9 cellular contexts compared by ENCODE assay signal in genomic region chr12:65171870-65172269, GRCh38. TPM values are rescaled to one million over a fixed set of nuclear protein-coding genes. Genes with fewer than 3 reads are reported as not detected.
DNase-seq lines count a peak whose midpoint lies in the region; ATAC-seq and TF ChIP-seq lines count a peak whose summit lies in the region.
"Had no signal": no experiment of that assay in that cellular context is flagged by ENCODE, and none has a peak within 500 bp of the region (broad histone marks: within the 10 kb centered on the region; RNA-seq: fewer than 3 reads in every experiment).

No MANE protein-coding gene starts in this region.

- peak overlapping the region; percentile 72 for H3K4me2 ChIP-seq in DOHH2 (ENCODE audit: low read length)
- H3K4me2 ChIP-seq in MM.1S (ENCODE audit: low read depth, low read length) = peak overlapping the region; percentile 61

- H3K4me3 ChIP-seq in DOHH2 (ENCODE audit: low read length) (peak overlapping the region; percentile 88), MM.1S (ENCODE audit: low read length) (peak overlapping the region; percentile 86), uterus (peak overlapping the region in 1 of 2 donors; percentile 93)

- H3K4me1 ChIP-seq in DOHH2 (ENCODE audit: control insufficient read depth, low read length) = peaks cover 43% of the 10 kb centered on the region
- peaks cover 14% of the 10 kb centered on the region for H3K4me1 ChIP-seq in MM.1S (ENCODE audit: low read length)
- H3K4me1 ChIP-seq in uterus = peaks cover 3 to 5% of the 10 kb centered on the region in 2 donors

- DNase-seq in MM.1S (peak; percentile 39), chondrocyte (ENCODE audit: low spot score) (no peak), neural crest cell (ENCODE audit: low read depth, low spot score) (no peak), uterus (no peak), NOMO-1 treated with dmso at 0.1 percent for 144 hours (lab: John Stamatoyannopoulos, UW; ENCODE audit: unreplicated experiment) (no peak)
- DNase-seq in activated effector memory CD4-positive, alpha-beta T cell treated with anti-CD3 and anti-CD28 coated beads, Interleukin-2, amount 50 U/mL, for 16 hours = no peak

- TF ChIP-seq POLR2A in uterus (IDR thresholded peaks at IDR 0.05) = no peak

- peaks cover 65% of the 10 kb centered on the region for H3K36me3 ChIP-seq in DOHH2 (ENCODE audit: control insufficient read depth, low read length)
- peaks cover 6% of the 10 kb centered on the region; the same call in 1 of the 2 replicates for H3K36me3 ChIP-seq in MM.1S (replicated peaks; ENCODE audit: insufficient read depth, low read length)
- H3K36me3 ChIP-seq in uterus = no peaks in the 10 kb centered on the region

- H4K20me1 ChIP-seq in DOHH2 (ENCODE audit: control insufficient read depth, insufficient read depth, low read depth, low read length) (peaks cover 20% of the 10 kb centered on the region), MM.1S (ENCODE audit: insufficient read depth, low read length) (peaks cover 60% of the 10 kb centered on the region)

- peaks cover 31% of the 10 kb centered on the region for H3K4me1 Mint-ChIP-seq in chondrocyte (ENCODE audit: low read depth)
- H3K4me1 Mint-ChIP-seq in neural crest cell = peaks cover 35% of the 10 kb centered on the region

- H3F3A ChIP-seq in DOHH2 (ENCODE audit: control insufficient read depth, insufficient read depth) = no peaks in the 10 kb centered on the region
- peaks cover 16% of the 10 kb centered on the region for H3F3A ChIP-seq in MM.1S (ENCODE audit: insufficient read depth, low read length)

- ATAC-seq in HG03520 (IDR thresholded peaks at IDR 0.05; ENCODE audit: unreplicated experiment) = no peak

- intact Hi-C loops in uterus (cut with DNase I; ENCODE audit: low total_unique reads) = no loop called here

- H3K27ac Mint-ChIP-seq in chondrocyte (ENCODE audit: unreplicated experiment) (peak overlapping the region; percentile 34), neural crest cell (ENCODE audit: unreplicated experiment) (no peak overlapping the region)

- H3K27me3 Mint-ChIP-seq in chondrocyte (ENCODE audit: low read depth) = no peaks in the 10 kb centered on the region
- H3K27me3 Mint-ChIP-seq in neural crest cell (ENCODE audit: low read depth) = peaks cover 18% of the 10 kb centered on the region

- no peak for TF ChIP-seq CTCF in DOHH2 (IDR thresholded peaks at IDR 0.05; ENCODE audit: low read depth, low read length, poor library complexity, severe bottlenecking)
- no peak for TF ChIP-seq CTCF in MM.1S (IDR thresholded peaks at IDR 0.05; ENCODE audit: low read length)
- TF ChIP-seq CTCF in chondrocyte (IDR thresholded peaks at IDR 0.05) = no peak
- TF ChIP-seq CTCF in neural crest cell (conservative IDR thresholded peaks at IDR 0.05) = no peak
- no peak for TF ChIP-seq CTCF in uterus (IDR thresholded peaks at IDR 0.05)

- H3K36me3 Mint-ChIP-seq in chondrocyte (ENCODE audit: low read depth) = no peaks in the 10 kb centered on the region
- peaks cover 5% of the 10 kb centered on the region for H3K36me3 Mint-ChIP-seq in neural crest cell (ENCODE audit: low read depth)

- H3K9me2 ChIP-seq in DOHH2 (replicated peaks; ENCODE audit: control insufficient read depth, low read length) = no peaks in the 10 kb centered on the region
- no peaks in the 10 kb centered on the region for H3K9me2 ChIP-seq in MM.1S (replicated peaks; ENCODE audit: insufficient read depth, low read length)

- H3K9me3 ChIP-seq in DOHH2 (ENCODE audit: control insufficient read depth, insufficient read depth, low read length) (no peaks in the 10 kb centered on the region), MM.1S (replicated peaks; ENCODE audit: insufficient read depth, low read length) (no peaks in the 10 kb centered on the region), uterus (no peaks in the 10 kb centered on the region)

- H3K4me3 Mint-ChIP-seq in chondrocyte (ENCODE audit: unreplicated experiment) (peak overlapping the region; percentile 99), neural crest cell (peak overlapping the region; percentile 100)

- no peak overlapping the region for H3K27ac ChIP-seq in DOHH2 (ENCODE audit: low read depth, low read length)
- H3K27ac ChIP-seq in MM.1S (ENCODE audit: low read length) = no peak overlapping the region
- H3K27ac ChIP-seq in uterus = no peak overlapping the region

- H3K79me2 ChIP-seq in DOHH2 (ENCODE audit: control insufficient read depth, low read length) (peaks cover 82% of the 10 kb centered on the region), MM.1S (ENCODE audit: low read length) (peaks cover 84% of the 10 kb centered on the region)

- H2AFZ ChIP-seq in MM.1S (ENCODE audit: low read length) = no peak overlapping the region

- H3K9me3 Mint-ChIP-seq in chondrocyte (ENCODE audit: low read depth) (no peaks in the 10 kb centered on the region), neural crest cell (no peaks in the 10 kb centered on the region)
- H3K9me3 Mint-ChIP-seq: activated naive CD4-positive, alpha-beta T cell treated with anti-CD3 and anti-CD28 coated beads, Interleukin-2, amount 50 U/mL, for 72 hours had no signal

- no peaks in the 10 kb centered on the region for H3K27me3 ChIP-seq in DOHH2 (ENCODE audit: control insufficient read depth, low read length)
- H3K27me3 ChIP-seq in MM.1S (replicated peaks; ENCODE audit: insufficient read depth, low read length) = no peaks in the 10 kb centered on the region
- H3K27me3 ChIP-seq in uterus = no peaks in the 10 kb centered on the region

- H3K9ac ChIP-seq in MM.1S (ENCODE audit: low read length) = peak overlapping the region; percentile 97; the same call in 1 of the 2 replicates

RNA-seq across cellular contexts. Expression of gene LEMD3, which starts 2.5 kb away (rescaled TPM):
- total RNA-seq in chondrocyte (21.8 to 27.4 TPM (median 21.9 TPM) in 3 replicates), neural crest cell (27.8 and 31.8 TPM in 2 replicates), uterus (10 to 100 TPM; 35.6 to 75.9 (median 41.9) TPM)

RNA-seq across cellular contexts. Expression of gene WIF1, which starts 50.8 kb away (rescaled TPM):
- not detected in 3 replicates for total RNA-seq in chondrocyte
- total RNA-seq in neural crest cell = not detected in 2 replicates
- total RNA-seq in uterus = 1 to 10 TPM in 1 of 4 donors, not detected in 3; 7.7 TPM
- total RNA-seq: activated naive CD4-positive, alpha-beta T cell treated with anti-CD3 and anti-CD28 coated beads, Interleukin-2, amount 50 U/mL, for 72 hours had no signal
